ENCODE assay signal across 1 cellular context in genomic region chr11:130002352-130002845, GRCh38.
TF ChIP-seq lines count a peak whose summit lies in the region.

TSS of gene PRDM10 (minus strand) at chr11:130002835. CDS start at chr11:129960964, 41,871 bp downstream.

TF ChIP-seq in K562, 482 proteins besides CTCF, POLR2A, EP300 and RAD21 (continued from another document and continues in another):
- TF ChIP-seq, protein P1, sequence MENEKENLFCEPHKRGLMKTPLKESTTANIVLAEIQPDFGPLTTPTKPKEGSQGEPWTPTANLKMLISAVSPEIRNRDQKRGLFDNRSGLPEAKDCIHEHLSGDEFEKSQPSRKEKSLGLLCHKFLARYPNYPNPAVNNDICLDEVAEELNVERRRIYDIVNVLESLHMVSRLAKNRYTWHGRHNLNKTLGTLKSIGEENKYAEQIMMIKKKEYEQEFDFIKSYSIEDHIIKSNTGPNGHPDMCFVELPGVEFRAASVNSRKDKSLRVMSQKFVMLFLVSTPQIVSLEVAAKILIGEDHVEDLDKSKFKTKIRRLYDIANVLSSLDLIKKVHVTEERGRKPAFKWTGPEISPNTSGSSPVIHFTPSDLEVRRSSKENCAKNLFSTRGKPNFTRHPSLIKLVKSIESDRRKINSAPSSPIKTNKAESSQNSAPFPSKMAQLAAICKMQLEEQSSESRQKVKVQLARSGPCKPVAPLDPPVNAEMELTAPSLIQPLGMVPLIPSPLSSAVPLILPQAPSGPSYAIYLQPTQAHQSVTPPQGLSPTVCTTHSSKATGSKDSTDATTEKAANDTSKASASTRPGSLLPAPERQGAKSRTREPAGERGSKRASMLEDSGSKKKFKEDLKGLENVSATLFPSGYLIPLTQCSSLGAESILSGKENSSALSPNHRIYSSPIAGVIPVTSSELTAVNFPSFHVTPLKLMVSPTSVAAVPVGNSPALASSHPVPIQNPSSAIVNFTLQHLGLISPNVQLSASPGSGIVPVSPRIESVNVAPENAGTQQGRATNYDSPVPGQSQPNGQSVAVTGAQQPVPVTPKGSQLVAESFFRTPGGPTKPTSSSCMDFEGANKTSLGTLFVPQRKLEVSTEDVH (IDR thresholded peaks at IDR 0.05; ENCODE audit: low read depth, partially characterized antibody), result no peak
- TF ChIP-seq HDAC6 (IDR thresholded peaks at IDR 0.05; ENCODE audit: low read depth, low read length) (no peak), WHSC1 (IDR thresholded peaks at IDR 0.05; ENCODE audit: low read length) (no peak), EHMT2 (IDR thresholded peaks at IDR 0.05) (no peak), ZNF24 (IDR thresholded peaks at IDR 0.05) (no peak), KAT2B (IDR thresholded peaks at IDR 0.05; ENCODE audit: low read depth, low read length) (no peak), KLF6 (CRISPR knock-in tag; IDR thresholded peaks at IDR 0.05; ENCODE audit: borderline replicate concordance) (no peak), TCF7L2 (IDR thresholded peaks at IDR 0.05; ENCODE audit: low read depth, low read length) (peak; percentile 87), ZFP1 (CRISPR knock-in tag; IDR thresholded peaks at IDR 0.05) (no peak), CREM (IDR thresholded peaks at IDR 0.05; ENCODE audit: low read depth) (no peak), DACH1 (IDR thresholded peaks at IDR 0.05; ENCODE audit: partially characterized antibody) (no peak), PHTF2 (CRISPR knock-in tag; IDR thresholded peaks at IDR 0.05) (no peak), XRCC5 (IDR thresholded peaks at IDR 0.05; ENCODE audit: low read depth, low read length) (no peak), ZBED1 (IDR thresholded peaks at IDR 0.05) (no peak), HMBOX1 (IDR thresholded peaks at IDR 0.05) (no peak), SMARCE1 (IDR thresholded peaks at IDR 0.05) (no peak), ZNF280B (CRISPR knock-in tag; IDR thresholded peaks at IDR 0.05) (no peak), ZNF239 (CRISPR knock-in tag; IDR thresholded peaks at IDR 0.05) (no peak), MEIS2 (IDR thresholded peaks at IDR 0.05; ENCODE audit: partially characterized antibody) (no peak), DPF2 (IDR thresholded peaks at IDR 0.05) (peak; percentile 35; the same call in 1 of the 2 replicates), ZNF165 (CRISPR knock-in tag; IDR thresholded peaks at IDR 0.05; ENCODE audit: borderline replicate concordance) (no peak), ZHX1 (conservative IDR thresholded peaks at IDR 0.05; ENCODE audit: low read length) (no peak), DIDO1 (tag; IDR thresholded peaks at IDR 0.05; ENCODE audit: low read depth) (no peak), MTA1 (IDR thresholded peaks at IDR 0.05; ENCODE audit: borderline replicate concordance) (no peak), SAFB2 (IDR thresholded peaks at IDR 0.05; ENCODE audit: borderline replicate concordance, low read depth, low read length, severe bottlenecking) (no peak), LARP7 (IDR thresholded peaks at IDR 0.05) (no peak), GATAD2A (IDR thresholded peaks at IDR 0.05) (no peak), ESRRB (CRISPR knock-in tag; IDR thresholded peaks at IDR 0.05; ENCODE audit: borderline replicate concordance) (no peak), BACH1 (tag; IDR thresholded peaks at IDR 0.05) (no peak), BHLHE40 (IDR thresholded peaks at IDR 0.05; ENCODE audit: low read length) (peak; percentile 88), ZBTB1 (CRISPR knock-in tag; IDR thresholded peaks at IDR 0.05; ENCODE audit: borderline replicate concordance, low read depth) (no peak), TFAM (CRISPR knock-in tag; conservative IDR thresholded peaks at IDR 0.05) (no peak), MECOM (CRISPR knock-in tag; IDR thresholded peaks at IDR 0.05) (no peak), XRCC4 (IDR thresholded peaks at IDR 0.05; ENCODE audit: extremely low read depth, insufficient read depth, insufficient read length) (no peak), ETS2 (tag; IDR thresholded peaks at IDR 0.05; ENCODE audit: borderline replicate concordance, poor library complexity, severe bottlenecking) (no peak), GTF2B (IDR thresholded peaks at IDR 0.05; ENCODE audit: extremely low read depth, insufficient read length) (no peak), ID3 (CRISPR knock-in tag; IDR thresholded peaks at IDR 0.05) (no peak), ID3 (tag; IDR thresholded peaks at IDR 0.05) (no peak), MED1 (CRISPR knock-in tag; IDR thresholded peaks at IDR 0.05; ENCODE audit: borderline replicate concordance) (no peak), TEAD2 (tag; IDR thresholded peaks at IDR 0.05) (no peak), CBX8 (IDR thresholded peaks at IDR 0.05; ENCODE audit: borderline replicate concordance, extremely low read depth, low read depth, low read length, poor library complexity, severe bottlenecking) (no peak), SMC3 (conservative IDR thresholded peaks at IDR 0.05; ENCODE audit: insufficient read depth, low read depth, low read length) (no peak), XRCC3 (IDR thresholded peaks at IDR 0.05) (no peak), CHD2 (IDR thresholded peaks at IDR 0.05; ENCODE audit: low read depth, low read length) (0 out of 2 replicates have a peak, but pooled peaks have one; percentile 17), ZNF785 (CRISPR knock-in tag; IDR thresholded peaks at IDR 0.05) (no peak), MIER1 (IDR thresholded peaks at IDR 0.05; ENCODE audit: low read depth) (no peak), COPS2 (conservative IDR thresholded peaks at IDR 0.05) (no peak), THRAP3 (IDR thresholded peaks at IDR 0.05; ENCODE audit: borderline replicate concordance) (no peak), TCF3 (CRISPR knock-in tag; IDR thresholded peaks at IDR 0.05) (no peak), ZNF583 (CRISPR knock-in tag; IDR thresholded peaks at IDR 0.05) (no peak), TSC22D4 (tag; IDR thresholded peaks at IDR 0.05) (no peak), NFIC (IDR thresholded peaks at IDR 0.05) (peak; percentile 9; the same call in 1 of the 2 replicates), ZNF143 (CRISPR knock-in tag; IDR thresholded peaks at IDR 0.05) (no peak), POLR2G (IDR thresholded peaks at IDR 0.05; ENCODE audit: low read depth, low read length) (no peak; the same call in 1 of the 2 replicates), ZNF57 (CRISPR knock-in tag; IDR thresholded peaks at IDR 0.05) (no peak), MBD2 (IDR thresholded peaks at IDR 0.05; ENCODE audit: borderline replicate concordance, low read depth) (peak; percentile 94)
- TF ChIP-seq, protein P2, sequence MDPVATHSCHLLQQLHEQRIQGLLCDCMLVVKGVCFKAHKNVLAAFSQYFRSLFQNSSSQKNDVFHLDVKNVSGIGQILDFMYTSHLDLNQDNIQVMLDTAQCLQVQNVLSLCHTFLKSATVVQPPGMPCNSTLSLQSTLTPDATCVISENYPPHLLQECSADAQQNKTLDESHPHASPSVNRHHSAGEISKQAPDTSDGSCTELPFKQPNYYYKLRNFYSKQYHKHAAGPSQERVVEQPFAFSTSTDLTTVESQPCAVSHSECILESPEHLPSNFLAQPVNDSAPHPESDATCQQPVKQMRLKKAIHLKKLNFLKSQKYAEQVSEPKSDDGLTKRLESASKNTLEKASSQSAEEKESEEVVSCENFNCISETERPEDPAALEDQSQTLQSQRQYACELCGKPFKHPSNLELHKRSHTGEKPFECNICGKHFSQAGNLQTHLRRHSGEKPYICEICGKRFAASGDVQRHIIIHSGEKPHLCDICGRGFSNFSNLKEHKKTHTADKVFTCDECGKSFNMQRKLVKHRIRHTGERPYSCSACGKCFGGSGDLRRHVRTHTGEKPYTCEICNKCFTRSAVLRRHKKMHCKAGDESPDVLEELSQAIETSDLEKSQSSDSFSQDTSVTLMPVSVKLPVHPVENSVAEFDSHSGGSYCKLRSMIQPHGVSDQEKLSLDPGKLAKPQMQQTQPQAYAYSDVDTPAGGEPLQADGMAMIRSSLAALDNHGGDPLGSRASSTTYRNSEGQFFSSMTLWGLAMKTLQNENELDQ (CRISPR knock-in tag; IDR thresholded peaks at IDR 0.05; ENCODE audit: borderline replicate concordance), result no peak
- TF ChIP-seq, protein P3, sequence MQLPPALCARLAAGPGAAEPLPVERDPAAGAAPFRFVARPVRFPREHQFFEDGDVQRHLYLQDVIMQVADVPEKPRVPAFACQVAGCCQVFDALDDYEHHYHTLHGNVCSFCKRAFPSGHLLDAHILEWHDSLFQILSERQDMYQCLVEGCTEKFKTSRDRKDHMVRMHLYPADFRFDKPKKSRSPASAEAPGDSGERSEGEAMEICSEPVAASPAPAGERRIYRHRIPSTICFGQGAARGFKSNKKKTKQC (CRISPR knock-in tag; IDR thresholded peaks at IDR 0.05), result no peak
- TF ChIP-seq, protein P4, sequence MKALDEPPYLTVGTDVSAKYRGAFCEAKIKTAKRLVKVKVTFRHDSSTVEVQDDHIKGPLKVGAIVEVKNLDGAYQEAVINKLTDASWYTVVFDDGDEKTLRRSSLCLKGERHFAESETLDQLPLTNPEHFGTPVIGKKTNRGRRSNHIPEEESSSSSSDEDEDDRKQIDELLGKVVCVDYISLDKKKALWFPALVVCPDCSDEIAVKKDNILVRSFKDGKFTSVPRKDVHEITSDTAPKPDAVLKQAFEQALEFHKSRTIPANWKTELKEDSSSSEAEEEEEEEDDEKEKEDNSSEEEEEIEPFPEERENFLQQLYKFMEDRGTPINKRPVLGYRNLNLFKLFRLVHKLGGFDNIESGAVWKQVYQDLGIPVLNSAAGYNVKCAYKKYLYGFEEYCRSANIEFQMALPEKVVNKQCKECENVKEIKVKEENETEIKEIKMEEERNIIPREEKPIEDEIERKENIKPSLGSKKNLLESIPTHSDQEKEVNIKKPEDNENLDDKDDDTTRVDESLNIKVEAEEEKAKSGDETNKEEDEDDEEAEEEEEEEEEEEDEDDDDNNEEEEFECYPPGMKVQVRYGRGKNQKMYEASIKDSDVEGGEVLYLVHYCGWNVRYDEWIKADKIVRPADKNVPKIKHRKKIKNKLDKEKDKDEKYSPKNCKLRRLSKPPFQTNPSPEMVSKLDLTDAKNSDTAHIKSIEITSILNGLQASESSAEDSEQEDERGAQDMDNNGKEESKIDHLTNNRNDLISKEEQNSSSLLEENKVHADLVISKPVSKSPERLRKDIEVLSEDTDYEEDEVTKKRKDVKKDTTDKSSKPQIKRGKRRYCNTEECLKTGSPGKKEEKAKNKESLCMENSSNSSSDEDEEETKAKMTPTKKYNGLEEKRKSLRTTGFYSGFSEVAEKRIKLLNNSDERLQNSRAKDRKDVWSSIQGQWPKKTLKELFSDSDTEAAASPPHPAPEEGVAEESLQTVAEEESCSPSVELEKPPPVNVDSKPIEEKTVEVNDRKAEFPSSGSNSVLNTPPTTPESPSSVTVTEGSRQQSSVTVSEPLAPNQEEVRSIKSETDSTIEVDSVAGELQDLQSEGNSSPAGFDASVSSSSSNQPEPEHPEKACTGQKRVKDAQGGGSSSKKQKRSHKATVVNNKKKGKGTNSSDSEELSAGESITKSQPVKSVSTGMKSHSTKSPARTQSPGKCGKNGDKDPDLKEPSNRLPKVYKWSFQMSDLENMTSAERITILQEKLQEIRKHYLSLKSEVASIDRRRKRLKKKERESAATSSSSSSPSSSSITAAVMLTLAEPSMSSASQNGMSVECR (CRISPR knock-in tag; IDR thresholded peaks at IDR 0.05), result no peak
